Comparison of ENCODE assay signal across 23 cellular contexts in genomic region chr15:68317281-68318007, GRCh38. TPM values are rescaled to one million over a fixed set of nuclear protein-coding genes. Genes with fewer than 3 reads are reported as not detected.
DNase-seq lines count a peak whose midpoint lies in the region; ATAC-seq, FAIRE-seq and TF ChIP-seq lines count a peak whose summit lies in the region.
"Had no signal": no experiment of that assay in that cellular context is flagged by ENCODE, and none has a peak within 500 bp of the region (broad histone marks: within the 10 kb centered on the region; RNA-seq: fewer than 3 reads in every experiment).

No MANE protein-coding gene starts in this region.

- no peak overlapping the region for H2BK120ac ChIP-seq in IMR-90 (ENCODE audit: low read depth, low read length)

- in situ Hi-C loops in IMR-90 (cut with MboI; ENCODE audit: low sequenced_read_pairs): no loop called here

- WGBS in A549 (ENCODE audit: missing lambda C conversion rate): 88% methylated on average over 16 of the region's 16 CpGs
- 96% methylated on average over 5 of the region's 16 CpGs; no CpG with 5 or more reads in 1 of the 2 experiments for WGBS in IMR-90 (ENCODE audit: extremely low coverage in 2 of 2, insufficient read length in 1 of 2), 2 experiments

- H3K9me1 ChIP-seq in IMR-90 (ENCODE audit: insufficient read depth, low read length): peaks cover 2% of the 10 kb centered on the region; the same call in 1 of the 2 replicates

- DNase-seq in A549 (ENCODE audit: low read depth in 1 of 2, low spot score in 1 of 2) (no peak), IMR-90 (no peak), kidney (peak; percentile 43), sciatic nerve (ENCODE audit: low spot score) (peak; percentile 42), NCI-H1694 treated with DMSO at 0.1 percent for 48 hours (lab: John Stamatoyannopoulos, UW) (no peak), GM12892 (ENCODE audit: insufficient read length) (no peak)
- DNase-seq: activated CD4-positive, alpha-beta memory T cell treated with anti-CD3 and anti-CD28 coated beads for 36 hours; activated gamma-delta T cell; activated T-cell treated with anti-CD3 and anti-CD28 coated beads for 4 hours; effector CD4-positive, alpha-beta T cell; H7; mucosa of descending colon; NCI-H2081 treated with DMSO at 0.1 percent for 48 hours; NCI-H446; psoas muscle had no signal

- H3K4me1 ChIP-seq in A549 (no peaks in the 10 kb centered on the region), IMR-90 (ENCODE audit: control insufficient read depth, insufficient read depth, low read length) (peaks cover 3% of the 10 kb centered on the region), kidney (ENCODE audit: control insufficient read depth in 1 of 2, insufficient read depth in 1 of 2, low read depth in 1 of 2, low read length in 2 of 2) (no peaks in the 10 kb centered on the region)
- H3K4me1 ChIP-seq: psoas muscle, thyroid gland had no signal

- no peak overlapping the region for H4K91ac ChIP-seq in IMR-90 (ENCODE audit: insufficient read depth, low read depth, low read length)

- H3K9ac ChIP-seq in IMR-90 (ENCODE audit: low read depth, low read length) (no peak overlapping the region), kidney (ENCODE audit: low read length in 2 of 2) (no peak overlapping the region)
- H3K9ac ChIP-seq: BLaER1 treated with 17β-estradiol and CSF1 and Interleukin-3, amounts not matched to agents 10 nM and 100 nM had no signal

- H3K4me2 ChIP-seq in A549 (no peak overlapping the region), IMR-90 (ENCODE audit: low read depth, low read length) (no peak overlapping the region)

- dilution Hi-C loops in IMR-90 (cut with HindIII; ENCODE audit: low sequenced_read_pairs, unreplicated experiment): no loop called here

- no peak overlapping the region for H4K8ac ChIP-seq in IMR-90 (ENCODE audit: low read depth in 2 of 2, low read length in 2 of 2)

- no peak overlapping the region for H3K23ac ChIP-seq in IMR-90 (ENCODE audit: low read depth, low read length)

- peak overlapping the region; percentile 4; the same call in 1 of the 2 replicates for H2AK5ac ChIP-seq in IMR-90 (ENCODE audit: low read depth, low read length)

- peaks cover 4% of the 10 kb centered on the region; the same call in 1 of the 2 replicates for H3K36me3 ChIP-seq in IMR-90 (ENCODE audit: control insufficient read depth, insufficient read depth, low read length)
- H3K36me3 ChIP-seq in kidney (ENCODE audit: control insufficient read depth in 1 of 2, insufficient read depth in 2 of 2, low read length in 2 of 2): no peaks in the 10 kb centered on the region
- H3K36me3 ChIP-seq: BLaER1 treated with 17β-estradiol and CSF1 and Interleukin-3, amounts not matched to agents 10 nM and 100 nM; thyroid gland had no signal

- no peak for TF ChIP-seq RAD21 in A549 (conservative IDR thresholded peaks at IDR 0.05 in 1 of 2, IDR thresholded peaks at IDR 0.05 in 1 of 2)
- TF ChIP-seq RAD21 in IMR-90 (IDR thresholded peaks at IDR 0.05; ENCODE audit: low read length): no peak

- no peak for ATAC-seq in A549
- no peak for ATAC-seq in IMR-90 (ENCODE audit: low read depth)
- no peak for ATAC-seq in sciatic nerve
- ATAC-seq in HG03571 (IDR thresholded peaks at IDR 0.05; ENCODE audit: unreplicated experiment): no peak

- TF ChIP-seq CTCF in A549 (IDR thresholded peaks at IDR 0.05): no peak
- TF ChIP-seq CTCF in IMR-90 (conservative IDR thresholded peaks at IDR 0.05; ENCODE audit: low read depth, low read length): no peak
- no peak for TF ChIP-seq CTCF in kidney (IDR thresholded peaks at IDR 0.05; ENCODE audit: borderline replicate concordance, extremely low read depth, insufficient read depth)

- no peak overlapping the region for H3K4me3 ChIP-seq in A549
- no peak overlapping the region for H3K4me3 ChIP-seq in IMR-90 (ENCODE audit: insufficient read depth, low read depth, low read length)
- H3K4me3 ChIP-seq in kidney (ENCODE audit: low read length in 2 of 2): no peak overlapping the region
- H3K4me3 ChIP-seq: BLaER1 treated with 17β-estradiol and CSF1 and Interleukin-3, amounts not matched to agents 10 nM and 100 nM; K562; lung; mucosa of descending colon; psoas muscle; thyroid gland had no signal

- FAIRE-seq in A549 (lab: Jason Lieb, UNC): peak; percentile 18
- FAIRE-seq in kidney (lab: Jason Lieb, UNC): no peak
- FAIRE-seq in GM12892 (lab: Jason Lieb, UNC): no peak
- FAIRE-seq: G401.6, GM19239 had no signal

- H3K79me1 ChIP-seq in IMR-90 (ENCODE audit: low read depth in 1 of 2, low read length in 2 of 2): no peaks in the 10 kb centered on the region

- H3K56ac ChIP-seq in IMR-90 (ENCODE audit: extremely low read depth, insufficient read depth, low read length): no peak overlapping the region

- H3K27ac ChIP-seq in A549: no peak overlapping the region
- H3K27ac ChIP-seq in IMR-90 (ENCODE audit: insufficient read depth, low read length): no peak overlapping the region
- H3K27ac ChIP-seq in kidney (ENCODE audit: low read depth in 2 of 2, low read length in 2 of 2): no peak overlapping the region
- H3K27ac ChIP-seq: BLaER1 treated with 17β-estradiol and CSF1 and Interleukin-3, amounts not matched to agents 10 nM and 100 nM; epithelial cell of prostate; psoas muscle; thyroid gland had no signal

- H3K9me3 ChIP-seq in A549 (no peaks in the 10 kb centered on the region), IMR-90 (ENCODE audit: control insufficient read depth, insufficient read depth, low read length) (no peaks in the 10 kb centered on the region), kidney (ENCODE audit: control insufficient read depth in 1 of 2, low read length in 2 of 2) (no peaks in the 10 kb centered on the region)
- H3K9me3 ChIP-seq: BLaER1 treated with 17β-estradiol and CSF1 and Interleukin-3, amounts not matched to agents 10 nM and 100 nM; mucosa of descending colon; psoas muscle; thyroid gland had no signal

- BruUV-seq in IMR-90 (replicated peaks; lab: Mats Ljungman, UMichigan): no TSS peak

- no peak overlapping the region for H2BK20ac ChIP-seq in IMR-90 (ENCODE audit: low read depth, low read length)

- intact Hi-C loops in IMR-90 (cut with micrococcal nuclease): no loop called here
- intact Hi-C loops in kidney (cut with DNase I): no loop called here
- intact Hi-C loops in sciatic nerve (cut with DNase I): no loop called here

- TF ChIP-seq EP300 in A549 (IDR thresholded peaks at IDR 0.05): no peak

- H2BK15ac ChIP-seq in IMR-90 (ENCODE audit: low read depth, low read length): no peak overlapping the region

- no peak overlapping the region for H3K14ac ChIP-seq in IMR-90 (replicated peaks; ENCODE audit: low read depth, low read length)

- no peak overlapping the region for H3K4ac ChIP-seq in IMR-90 (ENCODE audit: low read depth, low read length)

- H4K5ac ChIP-seq in IMR-90 (ENCODE audit: low read depth, low read length): no peak overlapping the region

- H3K27me3 ChIP-seq in IMR-90 (ENCODE audit: control insufficient read depth, insufficient read depth, low read length): no peaks in the 10 kb centered on the region
- H3K27me3 ChIP-seq: BLaER1 treated with 17β-estradiol and CSF1 and Interleukin-3, amounts not matched to agents 10 nM and 100 nM; thyroid gland had no signal

- H4K20me1 ChIP-seq in IMR-90 (ENCODE audit: insufficient read depth, low read length): no peaks in the 10 kb centered on the region
- H4K20me1 ChIP-seq: BLaER1 treated with 17β-estradiol and CSF1 and Interleukin-3, amounts not matched to agents 10 nM and 100 nM had no signal

- H2AK9ac ChIP-seq in IMR-90 (replicated peaks; ENCODE audit: low read depth, low read length, poor library complexity): peak overlapping the region; percentile 48

- POLR2A ChIA-PET in A549 (lab: Yijun Ruan, JAX): no interaction called here
- POLR2A ChIA-PET in IMR-90 (lab: Charles Lee; ENCODE audit: unreplicated experiment): no interaction called here

- H2AFZ ChIP-seq in IMR-90 (replicated peaks; ENCODE audit: low read length, poor library complexity): no peak overlapping the region

- H2BK5ac ChIP-seq in IMR-90 (ENCODE audit: low read depth, low read length, poor library complexity, severe bottlenecking): no peak overlapping the region

- CTCF ChIA-PET in A549 (lab: Yijun Ruan, JAX) (interaction anchor here (0.9 to 8.1 kb wide), 11 partner anchors 8 to 356 kb away, joined by 3 to 97 read pairs (median 4); no protein-coding TSS in a partner anchor), IMR-90 (lab: Yijun Ruan, JAX) (interaction anchor here (1.2 kb wide), 1 partner anchor 11 kb away, joined by 3 read pairs; no protein-coding TSS in a partner anchor)

- TF ChIP-seq POLR2A in A549 (IDR thresholded peaks at IDR 0.05; ENCODE audit: low read length) (no peak), IMR-90 (IDR thresholded peaks at IDR 0.05; ENCODE audit: low read depth, low read length) (no peak), GM12892 (IDR thresholded peaks at IDR 0.05; ENCODE audit: low read depth, low read length) (no peak)

- no peak overlapping the region for H3K18ac ChIP-seq in IMR-90 (ENCODE audit: low read depth, low read length)

TF ChIP-seq in A549, 52 proteins besides CTCF, POLR2A, EP300 and RAD21 (continues in another document):
- TF ChIP-seq FOSB (CRISPR knock-in tag; IDR thresholded peaks at IDR 0.05): no peak
- no peak for TF ChIP-seq ZC3H11A (IDR thresholded peaks at IDR 0.05)

TF ChIP-seq in IMR-90, 13 proteins besides CTCF, POLR2A, EP300 and RAD21:
- TF ChIP-seq FOS (IDR thresholded peaks at IDR 0.05; ENCODE audit: low read depth, low read length): no peak
- TF ChIP-seq RCOR1 (IDR thresholded peaks at IDR 0.05; ENCODE audit: insufficient replicate concordance, low read length): no peak
- no peak for TF ChIP-seq NFE2L2 (IDR thresholded peaks at IDR 0.05; ENCODE audit: low read depth, low read length)
- no peak for TF ChIP-seq BHLHE40 (IDR thresholded peaks at IDR 0.05; ENCODE audit: low read depth, low read length)
- no peak for TF ChIP-seq MXI1 (IDR thresholded peaks at IDR 0.05; ENCODE audit: borderline replicate concordance, low read depth, low read length)
TF ChIP-seq in IMR-90: peak in this region for 0.

RNA-seq across cellular contexts. Expression of gene FEM1B, which starts 39.9 kb away (rescaled TPM):
- polyA plus RNA-seq in A549 (2011; rRNA removed) (59.1 and 103 TPM in 2 replicates), A549 (2017; fragmentation: RNase III; extraction: RNeasy Plus Mini Kit Qiagen cat#74134 plus additional on column Dnase treatment) (18.4 to 19.7 TPM (median 19.5 TPM) in 3 replicates), IMR-90 (2012; rRNA removed) (16.2 and 16.9 TPM in 2 replicates), kidney (ENCODE audit: insufficient read depth, low read depth, low replicate concordance) (9.8 TPM)
- polyA plus RNA-seq in A549 (2012; cell fraction: cytosol; rRNA removed): 13.8 and 19.7 TPM in 2 replicates
- 6.6 and 7.9 TPM in 2 replicates for polyA plus RNA-seq in A549 (2012; cell fraction: nucleus; rRNA removed)
- polyA minus RNA-seq in A549 (2011; rRNA and poly(A)+ RNA removed): 242 and 289 TPM in 2 replicates
- total RNA-seq in IMR-90 (2012; rRNA removed) (47.2 and 51.4 TPM in 2 replicates), kidney (47.6 TPM), sciatic nerve (58.0 TPM)
- polyA plus RNA-seq in IMR-90 (2012; cell fraction: cytosol; rRNA removed): 3.0 and 4.1 TPM in 2 replicates
- 3.5 and 17.2 TPM in 2 replicates for polyA plus RNA-seq in IMR-90 (2012; cell fraction: nucleus; rRNA removed; ENCODE audit: low replicate concordance)
- 11.4 TPM for polyA plus RNA-seq in GM12892 (2012; ENCODE audit: missing spikeins)

Comparison
In these comparisons a context has a peak if more than half of its experiments do, and no peak if none do; other contexts are left out.
1. DNase-seq: peak in kidney (single experiment) and sciatic nerve (single experiment); none in A549 (0 of 2), IMR-90 (single experiment), NCI-H1694 treated with DMSO at 0.1 percent for 48 hours (single experiment) and GM12892 (single experiment).